In genomic region chr3:185784317-185784716, GRCh38 we compare ENCODE assay signal across 19 cellular contexts. TPM values are rescaled to one million over a fixed set of nuclear protein-coding genes. Genes with fewer than 3 reads are reported as not detected.
A peak's percentile ranks its signal among the peaks of the same experiment; 100 is the strongest.
DNase-seq lines count a peak whose midpoint lies in the region; ATAC-seq and TF ChIP-seq lines count a peak whose summit lies in the region.
"Had no signal": no experiment of that assay in that cellular context is flagged by ENCODE, and none has a peak within 500 bp of the region (broad histone marks: within the 10 kb centered on the region; RNA-seq: fewer than 3 reads in every experiment).

No MANE protein-coding gene starts in this region.

- H4K20me1 ChIP-seq in IMR-90 (ENCODE audit: insufficient read depth, low read length) (peaks cover 100% of the 10 kb centered on the region), GM23248 (ENCODE audit: insufficient read depth) (peaks cover 57% of the 10 kb centered on the region)
- H4K20me1 ChIP-seq: BLaER1 had no signal

- CTCF ChIA-PET in IMR-90 (lab: Yijun Ruan, JAX): no interaction called here

- no peak overlapping the region for H2BK120ac ChIP-seq in IMR-90 (ENCODE audit: low read depth, low read length)

- no peaks in the 10 kb centered on the region for H3K9me2 ChIP-seq in GM23248 (ENCODE audit: insufficient read depth)

- no peaks in the 10 kb centered on the region for H3K9me3 Mint-ChIP-seq in endodermal cell
- H3K9me3 Mint-ChIP-seq in mesothelial cell of epicardium: no peaks in the 10 kb centered on the region
- H3K9me3 Mint-ChIP-seq: CD14-positive monocyte; CD4-positive, alpha-beta memory T cell; IgD-negative memory B cell had no signal

- H3K27ac ChIP-seq in IMR-90 (ENCODE audit: insufficient read depth, low read length) (no peak overlapping the region), endodermal cell (ENCODE audit: low read depth, low read length) (no peak overlapping the region), SJCRH30 (no peak overlapping the region), GM23248 (no peak overlapping the region)
- H3K27ac ChIP-seq: BLaER1, HL-60, KMS-11 had no signal

- no peak overlapping the region; the same call in 1 of the 2 replicates for H3K14ac ChIP-seq in IMR-90 (replicated peaks; ENCODE audit: low read depth, low read length)

- H3K27me3 Mint-ChIP-seq in endodermal cell (ENCODE audit: insufficient read depth) (no peaks in the 10 kb centered on the region), mesothelial cell of epicardium (ENCODE audit: low read depth) (no peaks in the 10 kb centered on the region)

- peaks cover 21% of the 10 kb centered on the region for H3K9me1 ChIP-seq in IMR-90 (ENCODE audit: insufficient read depth, low read length)

- no peak overlapping the region for H2BK20ac ChIP-seq in IMR-90 (ENCODE audit: low read depth, low read length)

- H3K36me3 ChIP-seq in IMR-90 (ENCODE audit: control insufficient read depth, insufficient read depth, low read length) (peaks cover 4% of the 10 kb centered on the region), endodermal cell (ENCODE audit: control insufficient read depth, insufficient read depth, low read length) (peaks cover 6% of the 10 kb centered on the region), SJCRH30 (peaks cover 6% of the 10 kb centered on the region; the same call in 1 of the 2 replicates), GM23248 (ENCODE audit: low read depth) (0 out of 2 replicates have a peak, but pooled peaks cover 8% of the 10 kb centered on the region)
- H3K36me3 ChIP-seq: BLaER1, HAP-1 had no signal

- H2AFZ ChIP-seq in IMR-90 (replicated peaks; ENCODE audit: low read length, poor library complexity) (no peak overlapping the region), GM23248 (no peak overlapping the region)

- H4K5ac ChIP-seq in IMR-90 (ENCODE audit: low read depth, low read length): no peak overlapping the region

- TF ChIP-seq POLR2A in IMR-90 (IDR thresholded peaks at IDR 0.05; ENCODE audit: low read depth, low read length): no peak

- DNase-seq in ELF-1 (ENCODE audit: low read depth, low spot score) (peak; percentile 63), IMR-90 (no peak), endodermal cell (peak; percentile 39), mesothelial cell of epicardium (ENCODE audit: low spot score in 2 of 2, unreplicated experiment in 2 of 2) (no peak), SJCRH30 (no peak), GM23248 (no peak), D341Med (ENCODE audit: low spot score) (no peak)
- DNase-seq: 8988T; CD4-positive, alpha-beta memory T cell; DMS53; DND-41; EL had no signal

- peaks cover 16% of the 10 kb centered on the region for H3K4me1 ChIP-seq in IMR-90 (ENCODE audit: control insufficient read depth, insufficient read depth, low read length)
- H3K4me1 ChIP-seq in endodermal cell (ENCODE audit: control insufficient read depth, insufficient read depth, low read length): peaks cover 7% of the 10 kb centered on the region
- peaks cover 17% of the 10 kb centered on the region for H3K4me1 ChIP-seq in SJCRH30
- H3K4me1 ChIP-seq in GM23248 (ENCODE audit: insufficient read depth): peaks cover 27% of the 10 kb centered on the region

- in situ Hi-C loops in IMR-90 (cut with MboI; ENCODE audit: low sequenced_read_pairs): no loop called here
- in situ Hi-C loops in GM23248 (cut with MboI): no loop called here

- peaks cover 11 to 91% of the 10 kb centered on the region in 2 experiments for H3K79me1 ChIP-seq in IMR-90 (ENCODE audit: low read depth in 1 of 2, low read length in 2 of 2)

- H3K36me3 Mint-ChIP-seq in endodermal cell (ENCODE audit: low read depth) (peaks cover 11% of the 10 kb centered on the region), mesothelial cell of epicardium (peaks cover 9% of the 10 kb centered on the region)
- H3K36me3 Mint-ChIP-seq: CD4-positive, alpha-beta memory T cell had no signal

- dilution Hi-C loops in IMR-90 (cut with HindIII; ENCODE audit: low sequenced_read_pairs, unreplicated experiment): no loop called here

- no peak overlapping the region for H4K91ac ChIP-seq in IMR-90 (ENCODE audit: insufficient read depth, low read depth, low read length)

- H3K27me3 ChIP-seq in IMR-90 (ENCODE audit: control insufficient read depth, insufficient read depth, low read length) (no peaks in the 10 kb centered on the region), endodermal cell (ENCODE audit: control insufficient read depth, insufficient read depth, low read length, poor library complexity, severe bottlenecking) (no peaks in the 10 kb centered on the region), SJCRH30 (no peaks in the 10 kb centered on the region), GM23248 (replicated peaks; ENCODE audit: insufficient read depth) (no peaks in the 10 kb centered on the region)
- H3K27me3 ChIP-seq: BLaER1 had no signal

- ATAC-seq in IMR-90 (ENCODE audit: low read depth) (no peak), HG03159 (IDR thresholded peaks at IDR 0.05; ENCODE audit: unreplicated experiment) (no peak)

- H3K4me3 Mint-ChIP-seq in endodermal cell: peak overlapping the region; percentile 6
- no peak overlapping the region for H3K4me3 Mint-ChIP-seq in mesothelial cell of epicardium
- H3K4me3 Mint-ChIP-seq: CD14-positive monocyte; CD4-positive, alpha-beta memory T cell; IgD-negative memory B cell had no signal

- no peak overlapping the region for H3K4ac ChIP-seq in IMR-90 (ENCODE audit: low read depth, low read length)

- no peak overlapping the region for H2AK9ac ChIP-seq in IMR-90 (replicated peaks; ENCODE audit: low read depth, low read length, poor library complexity)

- intact Hi-C loops in IMR-90 (cut with micrococcal nuclease): no loop called here

- H3K4me3 ChIP-seq in IMR-90 (ENCODE audit: insufficient read depth, low read depth, low read length) (no peak overlapping the region), endodermal cell (ENCODE audit: low read length) (no peak overlapping the region), SJCRH30 (no peak overlapping the region), GM23248 (no peak overlapping the region)
- H3K4me3 ChIP-seq: BLaER1, HAP-1 had no signal

- H3K4me1 Mint-ChIP-seq in endodermal cell (peaks cover 74% of the 10 kb centered on the region), mesothelial cell of epicardium (peaks cover 44% of the 10 kb centered on the region)
- H3K4me1 Mint-ChIP-seq: CD4-positive, alpha-beta memory T cell; IgD-negative memory B cell had no signal

- H4K8ac ChIP-seq in IMR-90 (ENCODE audit: low read depth in 2 of 2, low read length in 2 of 2): no peak overlapping the region

- H2BK15ac ChIP-seq in IMR-90 (ENCODE audit: low read depth, low read length): no peak overlapping the region

- H3K9ac ChIP-seq in IMR-90 (ENCODE audit: low read depth, low read length) (no peak overlapping the region), endodermal cell (ENCODE audit: extremely low read depth, low read length, poor library complexity, severe bottlenecking) (no peak overlapping the region), GM23248 (no peak overlapping the region)
- H3K9ac ChIP-seq: BLaER1, KMS-11 had no signal

- no peak overlapping the region for H3K18ac ChIP-seq in IMR-90 (ENCODE audit: low read depth, low read length)

- H2BK5ac ChIP-seq in IMR-90 (ENCODE audit: low read depth, low read length, poor library complexity, severe bottlenecking): no peak overlapping the region

- TF ChIP-seq RAD21 in IMR-90 (IDR thresholded peaks at IDR 0.05; ENCODE audit: low read length): no peak

- POLR2A ChIA-PET in IMR-90 (lab: Charles Lee; ENCODE audit: unreplicated experiment): no interaction called here

- 0 out of 2 replicates have a peak overlapping the region, but pooled peaks have one; percentile 29 for H3K23ac ChIP-seq in IMR-90 (ENCODE audit: low read depth, low read length)

- H3F3A ChIP-seq in GM23248 (ENCODE audit: insufficient read depth): peaks cover 38% of the 10 kb centered on the region

- no peak overlapping the region for H2AK5ac ChIP-seq in IMR-90 (ENCODE audit: low read depth, low read length)

- TF ChIP-seq CTCF in IMR-90 (conservative IDR thresholded peaks at IDR 0.05; ENCODE audit: low read depth, low read length) (no peak), endodermal cell (conservative IDR thresholded peaks at IDR 0.05) (no peak), mesothelial cell of epicardium (IDR thresholded peaks at IDR 0.05; ENCODE audit: unreplicated experiment) (no peak)

- H3K79me2 ChIP-seq in GM23248 (ENCODE audit: insufficient read depth): peaks cover 100% of the 10 kb centered on the region

- H3K56ac ChIP-seq in IMR-90 (ENCODE audit: extremely low read depth, insufficient read depth, low read length): no peak overlapping the region

- WGBS in IMR-90 (ENCODE audit: extremely low coverage in 2 of 2, insufficient read length in 1 of 2), 2 experiments: 67% methylated on average over 1 of the region's 5 CpGs; no CpG with 5 or more reads in 1 of the 2 experiments
- WGBS in endodermal cell (ENCODE audit: insufficient coverage in 1 of 2, insufficient read length in 1 of 2), 2 experiments: 94 to 97% methylated on average over 4 to 5 of the region's 5 CpGs
- 83 to 89% methylated on average over 5 of the region's 5 CpGs for WGBS in GM23248 (ENCODE audit: low coverage in 1 of 2, low lambda C conversion rate in 2 of 2, missing lambda C conversion rate in 2 of 2), 2 experiments

- BruUV-seq in IMR-90 (replicated peaks; lab: Mats Ljungman, UMichigan): no TSS peak

- H3K9me3 ChIP-seq in IMR-90 (ENCODE audit: control insufficient read depth, insufficient read depth, low read length) (no peaks in the 10 kb centered on the region), endodermal cell (ENCODE audit: control insufficient read depth, low read length) (no peaks in the 10 kb centered on the region), SJCRH30 (replicated peaks) (no peaks in the 10 kb centered on the region), GM23248 (ENCODE audit: low read depth) (no peaks in the 10 kb centered on the region)
- H3K9me3 ChIP-seq: BLaER1, HAP-1 had no signal

- H3K27ac Mint-ChIP-seq in endodermal cell: peak overlapping the region; percentile 1
- peak overlapping the region; percentile 26 for H3K27ac Mint-ChIP-seq in mesothelial cell of epicardium
- H3K27ac Mint-ChIP-seq: CD14-positive monocyte, IgD-negative memory B cell had no signal

- H3K4me2 ChIP-seq in IMR-90 (ENCODE audit: low read depth, low read length) (no peak overlapping the region), GM23248 (ENCODE audit: unreplicated experiment) (no peak overlapping the region)
- H3K4me2 ChIP-seq: BLaER1, KMS-11 had no signal

TF ChIP-seq in IMR-90, 13 proteins besides CTCF, POLR2A, EP300 and RAD21 (continues in another document):
- no peak for TF ChIP-seq FOS (IDR thresholded peaks at IDR 0.05; ENCODE audit: low read depth, low read length)
- no peak for TF ChIP-seq CEBPB (IDR thresholded peaks at IDR 0.05; ENCODE audit: low read depth, low read length)

RNA-seq across cellular contexts. Expression of gene IGF2BP2, which starts 40.5 kb away (rescaled TPM):
- 88.2 and 126 TPM in 2 replicates for total RNA-seq in IMR-90 (2012; rRNA removed)
- polyA plus RNA-seq in IMR-90 (2012; rRNA removed): 20.3 and 23.4 TPM in 2 replicates
- polyA plus RNA-seq in IMR-90 (2012; cell fraction: cytosol; rRNA removed): 9.7 and 14.1 TPM in 2 replicates
- polyA plus RNA-seq in IMR-90 (2012; cell fraction: nucleus; rRNA removed; ENCODE audit: low replicate concordance): 15.6 and 47.0 TPM in 2 replicates
- total RNA-seq in endodermal cell: 100 to 1,000 TPM; 143 to 162 TPM
- 156 TPM for polyA plus RNA-seq in endodermal cell (2013, experiment 1 of 2)
- 148 TPM for polyA plus RNA-seq in endodermal cell (2013, experiment 2 of 2)
- 191 to 201 TPM (median 191 TPM) in 3 replicates for total RNA-seq in mesothelial cell of epicardium
- 45.8 and 50.6 TPM in 2 replicates for total RNA-seq in SJCRH30 (2014; rRNA removed; shearing (Covaris generic))
- 60.6 and 86.0 TPM in 2 replicates for total RNA-seq in GM23248 (2014; rRNA removed; shearing (Covaris generic))
- 62.5 and 64.2 TPM in 2 replicates for polyA plus RNA-seq in GM23248 (2016; fragmentation: Nextera tagmentation; extraction: Ambion mirVana)
- total RNA-seq: CD4-positive, alpha-beta memory T cell had no signal
- polyA plus RNA-seq: CD4-positive, alpha-beta memory T cell; IgD-negative memory B cell had no signal

Comparison
In these comparisons a context has a peak if more than half of its experiments do, and no peak if none do; other contexts are left out.
1. DNase-seq: peak in ELF-1 (single experiment) and endodermal cell (single experiment); none in IMR-90 (single experiment), mesothelial cell of epicardium (0 of 2), SJCRH30 (0 of 2), GM23248 (single experiment) and D341Med (single experiment).